In the genomic region with DNA sequence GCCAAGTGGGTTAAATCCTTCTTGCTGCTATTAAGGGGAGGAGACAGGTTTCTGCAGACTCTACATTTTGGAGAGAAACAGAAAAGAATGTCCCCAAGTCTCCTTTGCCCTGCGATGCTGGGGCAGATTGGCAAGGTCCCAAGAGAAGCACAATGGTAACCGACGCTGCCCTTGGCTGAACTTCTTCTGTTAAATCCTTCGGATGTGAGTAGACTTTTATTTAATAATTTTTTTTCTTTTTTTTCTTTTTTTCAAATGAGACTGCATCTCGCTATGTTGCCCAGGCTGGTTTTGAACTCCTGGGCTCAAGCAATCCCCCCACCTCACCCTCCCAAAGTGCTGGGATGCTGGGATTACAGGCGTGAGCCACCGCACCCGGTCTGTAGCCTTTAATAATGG, we compare ENCODE assay signal across 1 cellular context.
TF ChIP-seq lines count a peak whose summit lies in the region.

No MANE protein-coding gene starts in this region.

TF ChIP-seq in H1, 55 proteins besides CTCF, POLR2A, EP300 and RAD21:
- TF ChIP-seq RBBP5 (IDR thresholded peaks at IDR 0.05; ENCODE audit: borderline replicate concordance, low read depth, low read length) (no peak), BRCA1 (IDR thresholded peaks at IDR 0.05; ENCODE audit: low read depth, low read length) (no peak), ZNF274 (IDR thresholded peaks at IDR 0.05; ENCODE audit: borderline replicate concordance, extremely low read depth, low read length) (no peak), POLR2AphosphoS5 (IDR thresholded peaks at IDR 0.05; ENCODE audit: low read depth, low read length) (no peak), BCL11A (IDR thresholded peaks at IDR 0.05; ENCODE audit: low read depth in 2 of 2, low read length in 2 of 2) (no peak), GTF2F1 (IDR thresholded peaks at IDR 0.05; ENCODE audit: borderline replicate concordance, low read depth, low read length) (no peak), RFX5 (IDR thresholded peaks at IDR 0.05; ENCODE audit: borderline replicate concordance, low read depth, low read length) (no peak), CREB1 (IDR thresholded peaks at IDR 0.05) (no peak), FOSL1 (IDR thresholded peaks at IDR 0.05; ENCODE audit: insufficient read depth, low read depth, low read length) (no peak), PHF8 (conservative IDR thresholded peaks at IDR 0.05; ENCODE audit: low read depth, low read length) (no peak), MAX (IDR thresholded peaks at IDR 0.05) (no peak), JUN (IDR thresholded peaks at IDR 0.05; ENCODE audit: low read depth, low read length) (no peak), EGR1 (IDR thresholded peaks at IDR 0.05; ENCODE audit: borderline replicate concordance, low read depth, low read length) (no peak), EZH2 (IDR thresholded peaks at IDR 0.05; ENCODE audit: low read depth, low read length, severe bottlenecking) (no peak), SP2 (IDR thresholded peaks at IDR 0.05; ENCODE audit: low read length) (no peak), NANOG (IDR thresholded peaks at IDR 0.05; ENCODE audit: insufficient read depth, low read depth, low read length, poor library complexity, severe bottlenecking) (no peak), MAFK (IDR thresholded peaks at IDR 0.05; ENCODE audit: low read depth, low read length) (no peak), TAF7 (optimal IDR thresholded peaks at IDR 0.05; ENCODE audit: borderline replicate concordance, low read depth, low read length) (no peak), CBX5 (IDR thresholded peaks at IDR 0.05; ENCODE audit: low read depth, low read length) (no peak), SUZ12 (IDR thresholded peaks at IDR 0.05; ENCODE audit: low read length) (no peak)
